1 cellular context compared by ENCODE assay signal in genomic region chr14:44988694-44989093, GRCh38.
TF ChIP-seq lines count a peak whose summit lies in the region.

No MANE protein-coding gene starts in this region.

TF ChIP-seq in GM23338, 12 proteins besides CTCF, POLR2A, EP300 and RAD21 (continued from another document):
- no peak for TF ChIP-seq ETS1 (IDR thresholded peaks at IDR 0.05)
- no peak for TF ChIP-seq ZNF331 (CRISPR knock-in tag; IDR thresholded peaks at IDR 0.05; ENCODE audit: low read depth)
- no peak for TF ChIP-seq STAT1 (IDR thresholded peaks at IDR 0.05; ENCODE audit: unreplicated experiment)
- no peak for TF ChIP-seq JUNB (IDR thresholded peaks at IDR 0.05; ENCODE audit: unreplicated experiment)
- no peak for TF ChIP-seq EZH2 (IDR thresholded peaks at IDR 0.05; ENCODE audit: low read depth, unreplicated experiment)
